In genomic region chr10:16816142-16816541, GRCh38 we compare ENCODE assay signal across 8 cellular contexts. TPM values are rescaled to one million over a fixed set of nuclear protein-coding genes. Genes with fewer than 3 reads are reported as not detected.
DNase-seq lines count a peak whose midpoint lies in the region; ATAC-seq lines count a peak whose summit lies in the region.

No MANE protein-coding gene starts in this region.

- no peak for DNase-seq in activated naive CD4-positive, alpha-beta T cell treated with anti-CD3 and anti-CD28 coated beads for 36 hours
- no peak for DNase-seq in activated naive CD4-positive, alpha-beta T cell treated with anti-CD3 and anti-CD28 coated beads, Interleukin-2, amount 50 U/mL, for 16 hours
- peak; percentile 13 for DNase-seq in kidney tubule cell (ENCODE audit: low spot score)
- DNase-seq in OCI-M1 (lab: John Stamatoyannopoulos, UW) = no peak
- DNase-seq in hepatic stellate cell (ENCODE audit: low spot score) = no peak

- WGBS in urinary bladder = 71% methylated on average over 3 of the region's 3 CpGs

- no peak overlapping the region for H3K27ac Mint-ChIP-seq in activated naive CD4-positive, alpha-beta T cell treated with anti-CD3 and anti-CD28 coated beads for 36 hours
- H3K27ac Mint-ChIP-seq in activated T-helper 17 cell treated with anti-CD3 and anti-CD28 coated beads, Interleukin-2, amount 50 U/mL, for 72 hours = peak overlapping the region; percentile 86

- H3K36me3 ChIP-seq in urinary bladder (ENCODE audit: insufficient read depth) = no peaks in the 10 kb centered on the region

- ATAC-seq in activated T-helper 17 cell treated with anti-CD3 and anti-CD28 coated beads, Interleukin-2, amount 50 U/mL, for 72 hours (replicated peaks) = no peak
- no peak for ATAC-seq in GM21529 (IDR thresholded peaks at IDR 0.05; ENCODE audit: unreplicated experiment)

- CTCF ChIA-PET in activated naive CD4-positive, alpha-beta T cell treated with anti-CD3 and anti-CD28 coated beads for 36 hours (lab: Charles Lee) = interaction anchor here (0.6 kb wide), 1 partner anchor 442 kb away, joined by 3 read pairs; no protein-coding TSS in a partner anchor

- H3K27me3 Mint-ChIP-seq in activated naive CD4-positive, alpha-beta T cell treated with anti-CD3 and anti-CD28 coated beads for 36 hours (ENCODE audit: low read depth) = no peaks in the 10 kb centered on the region
- H3K27me3 Mint-ChIP-seq in activated T-helper 17 cell treated with anti-CD3 and anti-CD28 coated beads, Interleukin-2, amount 50 U/mL, for 72 hours = no peaks in the 10 kb centered on the region

- no peaks in the 10 kb centered on the region for H3K4me1 ChIP-seq in urinary bladder (ENCODE audit: insufficient read depth)

- peak overlapping the region; percentile 76 for H3K4me3 ChIP-seq in urinary bladder (ENCODE audit: low read depth, low read length)

- no peak overlapping the region for H3K27ac ChIP-seq in urinary bladder (ENCODE audit: low read depth)

- intact Hi-C loops in activated naive CD4-positive, alpha-beta T cell treated with anti-CD3 and anti-CD28 coated beads for 36 hours (cut with micrococcal nuclease) = loop anchor here (10.0 kb wide), 1 partner anchor 1839 kb away; the partner anchor contains the start of genes ARL5B and NSUN6

- H3K9me3 Mint-ChIP-seq in activated naive CD4-positive, alpha-beta T cell treated with anti-CD3 and anti-CD28 coated beads for 36 hours = no peaks in the 10 kb centered on the region
- H3K9me3 Mint-ChIP-seq in activated T-helper 17 cell treated with anti-CD3 and anti-CD28 coated beads, Interleukin-2, amount 50 U/mL, for 72 hours = no peaks in the 10 kb centered on the region

- H3K4me3 Mint-ChIP-seq in activated naive CD4-positive, alpha-beta T cell treated with anti-CD3 and anti-CD28 coated beads for 36 hours = peak overlapping the region; percentile 89
- peak overlapping the region; percentile 93 for H3K4me3 Mint-ChIP-seq in activated T-helper 17 cell treated with anti-CD3 and anti-CD28 coated beads, Interleukin-2, amount 50 U/mL, for 72 hours

- peaks cover 26% of the 10 kb centered on the region for H3K4me1 Mint-ChIP-seq in activated naive CD4-positive, alpha-beta T cell treated with anti-CD3 and anti-CD28 coated beads for 36 hours (ENCODE audit: low read depth)
- H3K4me1 Mint-ChIP-seq in activated T-helper 17 cell treated with anti-CD3 and anti-CD28 coated beads, Interleukin-2, amount 50 U/mL, for 72 hours = peaks cover 18% of the 10 kb centered on the region

- peaks cover 13% of the 10 kb centered on the region for H3K36me3 Mint-ChIP-seq in activated naive CD4-positive, alpha-beta T cell treated with anti-CD3 and anti-CD28 coated beads for 36 hours (ENCODE audit: low read depth)
- peaks cover 37% of the 10 kb centered on the region for H3K36me3 Mint-ChIP-seq in activated T-helper 17 cell treated with anti-CD3 and anti-CD28 coated beads, Interleukin-2, amount 50 U/mL, for 72 hours (ENCODE audit: low read depth)

RNA-seq across cellular contexts. Expression of gene RSU1, which starts 1.1 kb away (rescaled TPM):
- 10 to 100 TPM; 43.4 to 45.1 TPM for total RNA-seq in activated naive CD4-positive, alpha-beta T cell treated with anti-CD3 and anti-CD28 coated beads for 36 hours
- 10 to 100 TPM; 56.1 to 87.8 TPM for total RNA-seq in activated T-helper 17 cell treated with anti-CD3 and anti-CD28 coated beads, Interleukin-2, amount 50 U/mL, for 72 hours
- total RNA-seq in urinary bladder = 79.9 TPM
- polyA plus RNA-seq in urinary bladder = 116 TPM
